ENCODE assay signal across 8 cellular contexts in genomic region chr10:75234683-75235374, GRCh38.
DNase-seq lines count a peak whose midpoint lies in the region; ATAC-seq and TF ChIP-seq lines count a peak whose summit lies in the region.

No MANE protein-coding gene starts in this region.

- no peaks in the 10 kb centered on the region for H3K27me3 ChIP-seq in parathyroid adenoma (ENCODE audit: control insufficient read depth, insufficient read depth, low read length)

- TF ChIP-seq CTCF in AG09309 (IDR thresholded peaks at IDR 0.05; ENCODE audit: control insufficient read depth, insufficient read depth, low read depth, low read length, missing control alignments) (no peak), parathyroid adenoma (IDR thresholded peaks at IDR 0.05) (no peak)

- no peaks in the 10 kb centered on the region for H3K79me2 ChIP-seq in parathyroid adenoma

- H3K4me3 ChIP-seq in AG09309 (ENCODE audit: control insufficient read depth, low read depth, low read length): peak overlapping the region; percentile 61
- H3K4me3 ChIP-seq in parathyroid adenoma (ENCODE audit: low read depth, low read length): peak overlapping the region; percentile 65

- peak; percentile 1 for ATAC-seq in GM19372 (IDR thresholded peaks at IDR 0.05; ENCODE audit: low read depth, unreplicated experiment)
- ATAC-seq in HG03460 (IDR thresholded peaks at IDR 0.05; ENCODE audit: unreplicated experiment): peak; percentile 4

- H3K9me3 ChIP-seq in parathyroid adenoma (ENCODE audit: control insufficient read depth, low read length): no peaks in the 10 kb centered on the region

- H3K4me2 ChIP-seq in parathyroid adenoma (ENCODE audit: low read length): peak overlapping the region; percentile 96

- no peak for DNase-seq in AG09309 (ENCODE audit: low read depth)
- peak; percentile 73 for DNase-seq in activated CD8-positive, alpha-beta memory T cell treated with anti-CD3 and anti-CD28 coated beads, Interleukin-2, amount 50 U/mL, for 48 hours
- DNase-seq in foreskin melanocyte: peak; percentile 17
- no peak for DNase-seq in NCI-H345 treated with DMSO at 0.1 percent for 48 hours (lab: John Stamatoyannopoulos, UW; ENCODE audit: unreplicated experiment)
- DNase-seq in NCI-H187 (lab: John Stamatoyannopoulos, UW): no peak

- H3K4me1 ChIP-seq in parathyroid adenoma: peaks cover 19% of the 10 kb centered on the region

- no peaks in the 10 kb centered on the region for H3K36me3 ChIP-seq in parathyroid adenoma (ENCODE audit: control insufficient read depth, insufficient read depth, low read length)

- peak overlapping the region; percentile 57 for H3K9ac ChIP-seq in parathyroid adenoma

- peak overlapping the region; percentile 90 for H2AFZ ChIP-seq in parathyroid adenoma

- H3K27ac ChIP-seq in parathyroid adenoma: peak overlapping the region; percentile 76

Comparison
In these comparisons a context has a peak if more than half of its experiments do, and no peak if none do; other contexts are left out.
1. DNase-seq: peak in activated CD8-positive, alpha-beta memory T cell treated with anti-CD3 and anti-CD28 coated beads, Interleukin-2, amount 50 U/mL, for 48 hours (single experiment) and foreskin melanocyte (single experiment); none in AG09309 (single experiment), NCI-H345 treated with DMSO at 0.1 percent for 48 hours (single experiment) and NCI-H187 (0 of 2).